11 cellular contexts compared by ENCODE assay signal in genomic region chrX:42955349-42955748, GRCh38.
A peak's percentile ranks its signal among the peaks of the same experiment; 100 is the strongest.
DNase-seq lines count a peak whose midpoint lies in the region; ATAC-seq lines count a peak whose summit lies in the region.
"Had no signal": no experiment of that assay in that cellular context is flagged by ENCODE, and none has a peak within 500 bp of the region (broad histone marks: within the 10 kb centered on the region; RNA-seq: fewer than 3 reads in every experiment).

No MANE protein-coding gene starts in this region.

- DNase-seq in SKM-1 (lab: John Stamatoyannopoulos, UW; ENCODE audit: unreplicated experiment) = peak; percentile 7
- no peak for DNase-seq in iPS-NIHi11 (ENCODE audit: low spot score)
- DNase-seq in DMS114 treated with DMSO at 0.1 percent for 48 hours (lab: John Stamatoyannopoulos, UW; ENCODE audit: unreplicated experiment) = no peak
- DNase-seq in DMS79 treated with DMSO at 0.1 percent for 48 hours (lab: John Stamatoyannopoulos, UW) = no peak
- no peak for DNase-seq in activated effector memory CD4-positive, alpha-beta T cell treated with Interleukin-2 at 50 U/mL for 16 hours
- DNase-seq: NCI-H187 treated with DMSO at 0.1 percent for 48 hours, SK-N-SH had no signal

- ATAC-seq in GM18499 (IDR thresholded peaks at IDR 0.05; ENCODE audit: insufficient read depth, unreplicated experiment) (peak; percentile 85), GM21367 (IDR thresholded peaks at IDR 0.05; ENCODE audit: unreplicated experiment) (peak; percentile 83), HG03108 (IDR thresholded peaks at IDR 0.05; ENCODE audit: unreplicated experiment) (peak; percentile 81)
- ATAC-seq: HCT116 had no signal
